1 cellular context compared by ENCODE assay signal in the genomic region with DNA sequence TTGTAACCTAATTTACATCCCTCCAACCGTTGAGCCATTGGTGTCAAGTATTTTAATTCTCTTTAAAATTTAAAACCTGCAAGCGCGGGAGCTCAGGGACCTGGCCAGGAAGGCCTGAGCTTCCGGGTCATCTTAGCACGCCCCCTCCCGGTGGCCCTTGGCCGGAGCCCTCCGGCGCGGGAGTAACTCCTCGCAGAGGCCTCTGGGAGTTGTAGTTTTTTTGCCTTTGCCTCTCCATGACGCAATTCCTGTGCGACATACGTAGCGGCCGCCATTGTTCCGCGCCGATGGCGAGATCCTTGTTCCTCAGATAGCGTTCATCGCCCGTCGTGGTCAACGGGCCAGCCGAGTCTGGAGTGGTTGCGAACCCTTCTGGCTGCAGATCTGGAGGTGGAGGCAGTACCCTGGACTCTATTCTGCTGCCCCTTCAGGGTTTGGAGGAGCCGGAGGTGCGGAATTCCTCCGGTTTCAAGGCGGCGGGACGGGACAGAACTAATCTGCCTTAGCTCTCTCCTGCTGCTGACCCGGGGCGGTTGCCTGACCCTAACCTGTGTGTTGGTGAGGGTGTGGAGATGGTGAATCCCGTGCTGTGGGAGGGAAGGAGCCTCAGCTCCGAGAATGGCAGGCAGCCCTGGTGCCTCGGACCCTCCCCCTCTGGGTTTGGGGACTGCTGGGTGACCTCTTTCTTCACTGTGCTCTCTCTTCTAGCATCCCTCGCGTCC.
TF ChIP-seq lines count a peak whose summit lies in the region.

Gene ZNF268 (plus strand): TSS at position 258 of the 722 bp plus-strand sequence. CDS start 503 bp downstream, outside the sequence.

TF ChIP-seq in K562, 482 proteins besides CTCF, POLR2A, EP300 and RAD21 (continued from another document and continues in another):
- TF ChIP-seq ZNF277 (CRISPR knock-in tag; IDR thresholded peaks at IDR 0.05; ENCODE audit: borderline replicate concordance) (no peak), CBX3 (IDR thresholded peaks at IDR 0.05; ENCODE audit: borderline replicate concordance in 1 of 2, low read length in 2 of 2) (peak in 1 of 2 experiments; percentile 91; a peak in 2 of 3 replicates), ELF2 (CRISPR knock-in tag; IDR thresholded peaks at IDR 0.05) (peak; percentile 84), ZNF212 (CRISPR knock-in tag; IDR thresholded peaks at IDR 0.05) (no peak), RNF2 (IDR thresholded peaks at IDR 0.05) (0 out of 2 replicates have a peak, but pooled peaks have one; percentile 25), ZBTB17 (CRISPR knock-in tag; IDR thresholded peaks at IDR 0.05) (peak; percentile 22; the same call in 1 of the 2 replicates), THRAP3 (IDR thresholded peaks at IDR 0.05; ENCODE audit: borderline replicate concordance) (no peak), ZNF407 (IDR thresholded peaks at IDR 0.05; ENCODE audit: low read depth) (no peak), SMAD1 (IDR thresholded peaks at IDR 0.05; ENCODE audit: low read depth, low read length, partially characterized antibody) (no peak), THAP12 (CRISPR knock-in tag; IDR thresholded peaks at IDR 0.05) (no peak), SMC3 (conservative IDR thresholded peaks at IDR 0.05; ENCODE audit: insufficient read depth, low read depth, low read length) (peak; percentile 61; the same call in 1 of the 2 replicates), HDAC8 (tag; IDR thresholded peaks at IDR 0.05) (no peak), TAL1 (IDR thresholded peaks at IDR 0.05) (no peak), SNRNP70 (optimal IDR thresholded peaks at IDR 0.05; ENCODE audit: low read depth, low read length) (no peak), ZFP36 (IDR thresholded peaks at IDR 0.05; ENCODE audit: low read depth, low read length, partially characterized antibody) (no peak), CBX1 (IDR thresholded peaks at IDR 0.05; ENCODE audit: low read depth) (peak; percentile 29; the same call in 1 of the 2 replicates), RFX7 (CRISPR knock-in tag; IDR thresholded peaks at IDR 0.05) (no peak), ADNP (tag; IDR thresholded peaks at IDR 0.05) (peak; percentile 78), MAFK (IDR thresholded peaks at IDR 0.05; ENCODE audit: low read length) (no peak; the same call in 1 of the 2 replicates), CTBP1 (IDR thresholded peaks at IDR 0.05; ENCODE audit: borderline replicate concordance) (peak; percentile 46; the same call in 1 of the 2 replicates), LEF1 (IDR thresholded peaks at IDR 0.05) (no peak), HNRNPK (IDR thresholded peaks at IDR 0.05; ENCODE audit: low read depth, low read length, poor library complexity, severe bottlenecking) (no peak), KDM5B (IDR thresholded peaks at IDR 0.05; ENCODE audit: insufficient replicate concordance, low read depth, low read length) (peak; percentile 78), MTA2 (IDR thresholded peaks at IDR 0.05; ENCODE audit: low read depth) (no peak), HDGF (IDR thresholded peaks at IDR 0.05) (no peak), POLR2B (IDR thresholded peaks at IDR 0.05; ENCODE audit: low read depth, partially characterized antibody) (peak; percentile 75), ZBED1 (IDR thresholded peaks at IDR 0.05) (no peak), RCOR1 (IDR thresholded peaks at IDR 0.05; ENCODE audit: borderline replicate concordance in 1 of 2, low read depth in 2 of 2, low read length in 2 of 2) (no peak; a peak in 1 of 4 replicates), NONO (IDR thresholded peaks at IDR 0.05; ENCODE audit: low read depth in 2 of 2, low read length in 1 of 2) (no peak), MIER1 (IDR thresholded peaks at IDR 0.05; ENCODE audit: low read depth) (no peak), PTBP1 (IDR thresholded peaks at IDR 0.05; ENCODE audit: low read depth, low read length) (no peak), HIVEP1 (CRISPR knock-in tag; IDR thresholded peaks at IDR 0.05) (no peak), COPS2 (conservative IDR thresholded peaks at IDR 0.05) (no peak), PATZ1 (CRISPR knock-in tag; IDR thresholded peaks at IDR 0.05; ENCODE audit: borderline replicate concordance) (no peak)
- TF ChIP-seq, protein P1, sequence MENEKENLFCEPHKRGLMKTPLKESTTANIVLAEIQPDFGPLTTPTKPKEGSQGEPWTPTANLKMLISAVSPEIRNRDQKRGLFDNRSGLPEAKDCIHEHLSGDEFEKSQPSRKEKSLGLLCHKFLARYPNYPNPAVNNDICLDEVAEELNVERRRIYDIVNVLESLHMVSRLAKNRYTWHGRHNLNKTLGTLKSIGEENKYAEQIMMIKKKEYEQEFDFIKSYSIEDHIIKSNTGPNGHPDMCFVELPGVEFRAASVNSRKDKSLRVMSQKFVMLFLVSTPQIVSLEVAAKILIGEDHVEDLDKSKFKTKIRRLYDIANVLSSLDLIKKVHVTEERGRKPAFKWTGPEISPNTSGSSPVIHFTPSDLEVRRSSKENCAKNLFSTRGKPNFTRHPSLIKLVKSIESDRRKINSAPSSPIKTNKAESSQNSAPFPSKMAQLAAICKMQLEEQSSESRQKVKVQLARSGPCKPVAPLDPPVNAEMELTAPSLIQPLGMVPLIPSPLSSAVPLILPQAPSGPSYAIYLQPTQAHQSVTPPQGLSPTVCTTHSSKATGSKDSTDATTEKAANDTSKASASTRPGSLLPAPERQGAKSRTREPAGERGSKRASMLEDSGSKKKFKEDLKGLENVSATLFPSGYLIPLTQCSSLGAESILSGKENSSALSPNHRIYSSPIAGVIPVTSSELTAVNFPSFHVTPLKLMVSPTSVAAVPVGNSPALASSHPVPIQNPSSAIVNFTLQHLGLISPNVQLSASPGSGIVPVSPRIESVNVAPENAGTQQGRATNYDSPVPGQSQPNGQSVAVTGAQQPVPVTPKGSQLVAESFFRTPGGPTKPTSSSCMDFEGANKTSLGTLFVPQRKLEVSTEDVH (IDR thresholded peaks at IDR 0.05; ENCODE audit: low read depth, partially characterized antibody) = peak; percentile 94
- TF ChIP-seq, protein P2, sequence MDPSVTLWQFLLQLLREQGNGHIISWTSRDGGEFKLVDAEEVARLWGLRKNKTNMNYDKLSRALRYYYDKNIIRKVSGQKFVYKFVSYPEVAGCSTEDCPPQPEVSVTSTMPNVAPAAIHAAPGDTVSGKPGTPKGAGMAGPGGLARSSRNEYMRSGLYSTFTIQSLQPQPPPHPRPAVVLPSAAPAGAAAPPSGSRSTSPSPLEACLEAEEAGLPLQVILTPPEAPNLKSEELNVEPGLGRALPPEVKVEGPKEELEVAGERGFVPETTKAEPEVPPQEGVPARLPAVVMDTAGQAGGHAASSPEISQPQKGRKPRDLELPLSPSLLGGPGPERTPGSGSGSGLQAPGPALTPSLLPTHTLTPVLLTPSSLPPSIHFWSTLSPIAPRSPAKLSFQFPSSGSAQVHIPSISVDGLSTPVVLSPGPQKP (CRISPR knock-in tag; IDR thresholded peaks at IDR 0.05) = no peak
